30 cellular contexts compared by ENCODE assay signal in the genomic region with DNA sequence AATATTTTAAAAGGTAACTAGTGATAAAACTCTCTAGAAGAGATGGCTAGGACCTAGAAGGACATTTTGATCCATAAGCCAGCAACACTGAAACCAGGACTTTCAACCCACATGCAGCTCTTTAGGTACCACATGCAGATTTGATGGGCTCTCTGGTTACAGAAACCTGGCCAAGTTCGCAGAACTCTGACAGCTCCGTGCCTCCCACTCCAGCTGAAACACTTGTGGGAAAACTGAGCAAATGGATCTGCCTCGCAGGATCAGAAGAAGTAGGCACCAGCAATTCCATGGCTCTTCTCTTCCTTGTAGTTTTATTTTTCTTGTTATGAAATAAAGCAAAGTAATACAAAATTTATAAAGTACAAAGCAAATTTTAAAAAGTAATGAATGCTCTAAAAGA. TPM values are rescaled to one million over a fixed set of nuclear protein-coding genes. Genes with fewer than 3 reads are reported as not detected.
"Had no signal": no experiment of that assay in that cellular context is flagged by ENCODE, and none has a peak within 500 bp of the region (broad histone marks: within the 10 kb centered on the region; RNA-seq: fewer than 3 reads in every experiment).

No MANE protein-coding gene starts in this region.

- H3K27me3 ChIP-seq: neural progenitor cell, ovary, spleen, suprapubic skin, testis, tibial artery, transverse colon, upper lobe of right lung, uterus had no signal

- H3K4me3 Mint-ChIP-seq: natural killer cell; nephron; neural progenitor cell; stimulated activated memory B cell treated with anti-CD40 and anti-IgM and Interleukin-4, amounts not matched to agents 10 μg/mL and 1 μg/mL and 100 μg/mL, for 72 hours; stimulated activated naive CD8-positive, alpha-beta T cell treated with anti-CD3 and anti-CD28 coated beads, Interleukin-15, amount 100 ng/mL, for 72 hours; type B pancreatic cell had no signal

- H3K4me1 ChIP-seq: parathyroid adenoma, psoas muscle, spleen, suprapubic skin, testis, tibial artery, transverse colon, upper lobe of right lung, uterus had no signal

- H3K27ac Mint-ChIP-seq: natural killer cell; nephron; neural progenitor cell; progenitor cell of endocrine pancreas; stimulated activated memory B cell treated with anti-CD40 and anti-IgM and Interleukin-4, amounts not matched to agents 10 μg/mL and 1 μg/mL and 100 μg/mL, for 72 hours; stimulated activated naive CD8-positive, alpha-beta T cell treated with anti-CD3 and anti-CD28 coated beads, Interleukin-15, amount 100 ng/mL, for 72 hours; type B pancreatic cell had no signal

- H3K9ac ChIP-seq: neural progenitor cell, parathyroid adenoma had no signal

- H3K36me3 Mint-ChIP-seq: natural killer cell; stimulated activated memory B cell treated with anti-CD40 and anti-IgM and Interleukin-4, amounts not matched to agents 10 μg/mL and 1 μg/mL and 100 μg/mL, for 72 hours; type B pancreatic cell had no signal

- H3K27me3 Mint-ChIP-seq: progenitor cell of endocrine pancreas; stimulated activated memory B cell treated with anti-CD40 and anti-IgM and Interleukin-4, amounts not matched to agents 10 μg/mL and 1 μg/mL and 100 μg/mL, for 72 hours; type B pancreatic cell had no signal

- H2AFZ ChIP-seq: neural progenitor cell, parathyroid adenoma had no signal

- H3K36me3 ChIP-seq: neural progenitor cell, ovary, spleen, suprapubic skin, tibial artery, transverse colon, upper lobe of right lung, uterus had no signal

- H3K4me1 Mint-ChIP-seq: natural killer cell; nephron; neural progenitor cell; stimulated activated memory B cell treated with anti-CD40 and anti-IgM and Interleukin-4, amounts not matched to agents 10 μg/mL and 1 μg/mL and 100 μg/mL, for 72 hours; stimulated activated naive CD8-positive, alpha-beta T cell treated with anti-CD3 and anti-CD28 coated beads, Interleukin-15, amount 100 ng/mL, for 72 hours had no signal

- H3K9me3 Mint-ChIP-seq: natural killer cell; nephron; neural progenitor cell; stimulated activated memory B cell treated with anti-CD40 and anti-IgM and Interleukin-4, amounts not matched to agents 10 μg/mL and 1 μg/mL and 100 μg/mL, for 72 hours; stimulated activated naive CD8-positive, alpha-beta T cell treated with anti-CD3 and anti-CD28 coated beads, Interleukin-15, amount 100 ng/mL, for 72 hours; type B pancreatic cell had no signal

- ATAC-seq: natural killer cell; psoas muscle; right cardiac atrium; sciatic nerve; stimulated activated memory B cell treated with anti-CD40 and anti-IgM and Interleukin-4, amounts not matched to agents 10 μg/mL and 1 μg/mL and 100 μg/mL, for 72 hours; stimulated activated naive CD8-positive, alpha-beta T cell treated with anti-CD3 and anti-CD28 coated beads, Interleukin-15, amount 100 ng/mL, for 72 hours; stimulated activated naive CD8-positive, alpha-beta T cell treated with anti-CD3 and anti-CD28 coated beads, Interleukin-15, Interleukin-2, amounts not matched to agents 100 U/mL and 50 U/mL, for 24 hours; upper lobe of right lung had no signal

- H3K27ac ChIP-seq: neural progenitor cell, ovary, parathyroid adenoma, psoas muscle, skin epidermis, spleen, suprapubic skin, testis, tibial artery, transverse colon, upper lobe of right lung, uterus had no signal

- DNase-seq: natural killer cell; occipital lobe; ovary; psoas muscle; right cardiac atrium; spleen; stimulated activated CD4-positive, alpha-beta T cell treated with anti-CD3 and anti-CD28 coated beads, Interleukin-12 subunit alpha, Interleukin-12 subunit beta, amount 100 ng/mL, for 4 hours; stimulated activated CD4-positive, alpha-beta T cell treated with anti-CD3 and anti-CD28 coated beads, Interleukin-1b, Interleukin-23, amount 100 ng/mL, for 48 hours; stimulated activated CD4-positive, alpha-beta T cell treated with anti-CD3 and anti-CD28 coated beads, Interleukin-4, amount 100 ng/mL, for 1 hour; stimulated activated CD4-positive, alpha-beta T cell treated with anti-CD3 and anti-CD28 coated beads, Interleukin-4, amount 100 ng/mL, for 4 hours; stimulated activated CD8-positive, alpha-beta memory T cell treated with anti-CD3 and anti-CD28 coated beads, Interleukin-4, amount 100 ng/mL, for 48 hours; stimulated activated naive CD4-positive, alpha-beta T cell; stimulated activated naive CD8-positive, alpha-beta T cell treated with anti-CD3 and anti-CD28 coated beads, Interleukin-15, amount 100 ng/mL, for 72 hours; stimulated activated naive CD8-positive, alpha-beta T cell treated with anti-CD3 and anti-CD28 coated beads, Interleukin-15, Interleukin-2, amounts not matched to agents 100 U/mL and 50 U/mL, for 24 hours; substantia nigra; testis; tibial artery; transverse colon; upper lobe of right lung; uterus had no signal

- H3K4me3 ChIP-seq: neural progenitor cell, ovary, psoas muscle, skin epidermis, smooth muscle cell, spleen, suprapubic skin, testis, tibial artery, transverse colon, upper lobe of right lung, uterus had no signal

- H3K79me2 ChIP-seq: parathyroid adenoma had no signal

- H3K9me3 ChIP-seq: ovary, psoas muscle, suprapubic skin, testis, upper lobe of right lung, uterus had no signal

- H3K4me2 ChIP-seq: neural progenitor cell, smooth muscle cell had no signal

RNA-seq across cellular contexts. Expression of a gene that starts 58.5 kb away (rescaled TPM):
- total RNA-seq: natural killer cell had no signal
